8 cellular contexts compared by ENCODE assay signal in the genomic region with DNA sequence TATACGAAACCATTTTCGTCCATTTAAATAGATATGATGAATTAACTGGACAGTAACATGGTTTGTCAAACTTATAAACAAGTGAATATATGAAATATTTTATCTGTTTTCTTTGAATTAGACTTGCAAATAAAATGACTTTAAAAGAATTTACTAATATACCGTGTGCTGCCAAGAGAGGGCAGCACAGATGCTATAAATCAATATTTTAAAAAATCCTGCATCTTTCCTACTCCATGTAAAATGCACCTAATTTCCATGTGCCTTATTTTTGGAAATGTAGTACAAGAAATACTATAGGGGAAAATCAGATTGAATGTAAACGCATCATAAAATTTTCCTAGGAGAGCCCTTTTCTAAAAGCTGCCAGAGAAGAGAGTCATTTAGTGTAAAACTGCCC.
DNase-seq lines count a peak whose midpoint lies in the region; ATAC-seq and TF ChIP-seq lines count a peak whose summit lies in the region.

No MANE protein-coding gene starts in this region.

- H3K27ac ChIP-seq in C4-2B (no peak overlapping the region), WERI-Rb-1 (no peak overlapping the region), aorta (ENCODE audit: low read depth in 1 of 2, low read length in 2 of 2) (no peak overlapping the region)

- H3K4me3 ChIP-seq in WERI-Rb-1 (ENCODE audit: low read depth, low read length) (no peak overlapping the region), aorta (ENCODE audit: low read length in 2 of 2) (no peak overlapping the region)

- intact Hi-C loops in aorta (cut with DNase I), result loop anchor here in 1 of 2 donors (2.0 to 10.0 kb wide), 2 partner anchors 134 to 162 kb away; no protein-coding TSS in a partner anchor

- H3K9me3 ChIP-seq in WERI-Rb-1 (ENCODE audit: severe bottlenecking) (no peaks in the 10 kb centered on the region), aorta (ENCODE audit: control insufficient read depth, low read length) (no peaks in the 10 kb centered on the region)

- H3K27me3 ChIP-seq in WERI-Rb-1 (ENCODE audit: insufficient read depth, low read depth, severe bottlenecking) (no peaks in the 10 kb centered on the region), aorta (ENCODE audit: control insufficient read depth in 1 of 2, insufficient read depth in 2 of 2, low read length in 1 of 2) (no peaks in the 10 kb centered on the region)

- DNase-seq in WERI-Rb-1, result no peak
- DNase-seq in left kidney (ENCODE audit: low read depth, low spot score), result peak; percentile 12
- no peak for DNase-seq in activated gamma-delta T cell treated with Interleukin-2 at 50 U/mL for 16 hours
- no peak for DNase-seq in aorta

- 23 to 38% methylated on average over 4 of the region's 4 CpGs for WGBS in aorta, 2 donors

- peak; percentile 45 for ATAC-seq in HG02852 (IDR thresholded peaks at IDR 0.05; ENCODE audit: unreplicated experiment)
- no peak for ATAC-seq in GM19463 (IDR thresholded peaks at IDR 0.05; ENCODE audit: unreplicated experiment)
- ATAC-seq in HG02588 (IDR thresholded peaks at IDR 0.05; ENCODE audit: unreplicated experiment), result no peak
- no peak for ATAC-seq in aorta (ENCODE audit: low FRiP score)

- H3K36me3 ChIP-seq in WERI-Rb-1, result peaks cover 39% of the 10 kb centered on the region
- H3K36me3 ChIP-seq in aorta (ENCODE audit: control insufficient read depth in 1 of 2, insufficient read depth in 2 of 2, low read length in 1 of 2), result no peaks in the 10 kb centered on the region

- TF ChIP-seq CTCF in C4-2B (conservative IDR thresholded peaks at IDR 0.05) (peak; percentile 67), WERI-Rb-1 (IDR thresholded peaks at IDR 0.05; ENCODE audit: low read depth, low read length) (peak; percentile 19; the same call in 1 of the 2 replicates)

- H3K4me1 ChIP-seq in aorta (ENCODE audit: control insufficient read depth in 1 of 2, insufficient read depth in 2 of 2, low read length in 2 of 2), result no peaks in the 10 kb centered on the region
